Comparison of ENCODE assay signal across 15 cellular contexts in the genomic region with DNA sequence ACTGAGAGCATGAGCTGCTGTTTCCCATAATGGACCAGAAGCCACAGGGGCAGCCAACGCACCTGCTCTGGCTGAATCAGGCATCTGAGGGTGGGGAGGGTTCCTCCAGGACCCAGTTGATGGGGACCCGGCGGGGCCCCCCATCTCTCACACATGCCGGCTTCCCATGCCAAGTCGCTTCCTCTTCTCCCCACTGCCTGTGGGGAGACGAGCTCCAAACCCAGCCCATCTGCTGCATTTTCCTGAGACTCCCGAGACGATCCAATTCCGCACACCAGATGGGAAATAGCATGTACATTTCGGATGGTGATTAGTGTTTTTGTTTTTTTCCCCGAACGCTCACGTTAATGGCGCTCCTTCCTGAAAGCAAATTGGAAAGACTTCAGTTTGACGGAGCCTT. TPM values are rescaled to one million over a fixed set of nuclear protein-coding genes. Genes with fewer than 3 reads are reported as not detected.
DNase-seq lines count a peak whose midpoint lies in the region; TF ChIP-seq lines count a peak whose summit lies in the region.
"Had no signal": no experiment of that assay in that cellular context is flagged by ENCODE, and none has a peak within 500 bp of the region (broad histone marks: within the 10 kb centered on the region; RNA-seq: fewer than 3 reads in every experiment).

No MANE protein-coding gene starts in this region.

- no peak overlapping the region for H3K27ac Mint-ChIP-seq in mesothelial cell of epicardium
- H3K27ac Mint-ChIP-seq: CD8-positive, alpha-beta memory T cell; HFFc6 had no signal

- H3K27me3 Mint-ChIP-seq in mesothelial cell of epicardium (ENCODE audit: low read depth), result peaks cover 78% of the 10 kb centered on the region

- no peaks in the 10 kb centered on the region for H3K36me3 Mint-ChIP-seq in mesothelial cell of epicardium
- H3K36me3 Mint-ChIP-seq: CD8-positive, alpha-beta memory T cell had no signal

- DNase-seq in Ammon's horn (ENCODE audit: low spot score), result peak; percentile 19
- DNase-seq in DMS 273 treated with DMSO at 0.1 percent for 48 hours (lab: John Stamatoyannopoulos, UW), result peak; percentile 47
- peak; percentile 90 for DNase-seq in NCI-H2171 (lab: John Stamatoyannopoulos, UW)
- DNase-seq in NCI-H524 treated with DMSO at 0.1 percent for 48 hours (lab: John Stamatoyannopoulos, UW), result peak; percentile 42
- no peak for DNase-seq in mesothelial cell of epicardium (ENCODE audit: low spot score in 2 of 2, unreplicated experiment in 2 of 2)
- no peak for DNase-seq in NCI-H2107 (lab: John Stamatoyannopoulos, UW)
- DNase-seq in DMS153 treated with DMSO at 0.1 percent for 48 hours (lab: John Stamatoyannopoulos, UW; ENCODE audit: unreplicated experiment), result no peak
- DNase-seq in cardiac septum (ENCODE audit: low spot score), result no peak
- DNase-seq: BE2C, Caco-2, HCEC 1CT, HFFc6 had no signal

- no peak for TF ChIP-seq CTCF in mesothelial cell of epicardium (IDR thresholded peaks at IDR 0.05; ENCODE audit: unreplicated experiment)

- no peak overlapping the region for H3K4me3 Mint-ChIP-seq in mesothelial cell of epicardium
- H3K4me3 Mint-ChIP-seq: CD8-positive, alpha-beta memory T cell; HFFc6 had no signal

- no peaks in the 10 kb centered on the region for H3K9me3 Mint-ChIP-seq in mesothelial cell of epicardium
- H3K9me3 Mint-ChIP-seq: CD8-positive, alpha-beta memory T cell had no signal

- no peaks in the 10 kb centered on the region for H3K4me1 Mint-ChIP-seq in mesothelial cell of epicardium
- H3K4me1 Mint-ChIP-seq: CD8-positive, alpha-beta memory T cell had no signal

- intact Hi-C loops in cardiac septum (cut with DNase I), result no loop called here

RNA-seq across cellular contexts. Expression of gene GRIK3, which starts 13.2 kb away (rescaled TPM):
- total RNA-seq in mesothelial cell of epicardium, result 0.05 TPM in 1 of 3 replicates, not detected in the others
- total RNA-seq in cardiac septum, result 0.08 TPM
- total RNA-seq: Caco-2; CD8-positive, alpha-beta memory T cell; H4; HepG2; HFFc6 had no signal

Comparison
In these comparisons a context has a peak if more than half of its experiments do, and no peak if none do; other contexts are left out.
1. DNase-seq: peak in Ammon's horn (single experiment), DMS 273 treated with DMSO at 0.1 percent for 48 hours (single experiment), NCI-H2171 (single experiment) and NCI-H524 treated with DMSO at 0.1 percent for 48 hours (single experiment); none in mesothelial cell of epicardium (0 of 2), NCI-H2107 (single experiment), DMS153 treated with DMSO at 0.1 percent for 48 hours (single experiment) and cardiac septum (single experiment).